ENCODE assay signal across 8 cellular contexts in the genomic region with DNA sequence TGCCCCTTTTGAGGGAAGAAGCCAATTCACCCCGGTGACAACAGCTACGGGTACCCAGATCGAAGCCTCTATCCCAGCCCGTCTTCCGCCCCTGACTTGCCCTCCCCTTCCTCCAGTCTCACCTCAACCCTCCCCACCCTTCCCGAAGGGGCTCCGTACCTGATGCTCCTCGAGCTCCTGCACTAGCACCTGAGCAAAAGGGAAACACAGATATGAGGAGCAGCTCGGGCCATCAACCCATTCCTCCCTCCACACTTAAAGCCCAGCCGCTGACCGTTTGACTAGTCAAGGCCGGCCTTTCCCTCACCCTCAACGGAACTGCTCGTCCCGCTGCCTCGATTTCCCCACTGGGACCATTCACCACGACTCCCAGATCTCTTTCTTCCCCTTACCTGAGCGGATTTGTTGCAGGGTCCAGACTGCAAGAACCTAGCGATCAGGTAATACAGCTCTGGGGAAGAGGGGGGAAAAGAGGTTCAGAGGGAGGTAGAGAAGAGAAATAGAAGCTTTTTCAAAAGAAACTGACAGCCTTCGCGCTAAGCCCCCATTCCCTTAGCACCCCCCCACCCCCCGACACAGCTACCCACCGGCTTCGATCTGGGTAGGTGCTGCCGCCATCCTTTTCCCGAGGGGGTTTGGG. TPM values are rescaled to one million over a fixed set of nuclear protein-coding genes. Genes with fewer than 3 reads are reported as not detected.
A peak's percentile ranks its signal among the peaks of the same experiment; 100 is the strongest.
DNase-seq lines count a peak whose midpoint lies in the region; ATAC-seq and TF ChIP-seq lines count a peak whose summit lies in the region.

No MANE protein-coding gene starts in this region.

- no peaks in the 10 kb centered on the region for H3K36me3 ChIP-seq in upper lobe of left lung

- peak overlapping the region; percentile 94 for H3K27ac Mint-ChIP-seq in activated CD4-positive, alpha-beta memory T cell treated with anti-CD3 and anti-CD28 coated beads, Interleukin-2, amount 10 ng/mL, durations not matched to agents 7 days and 5 days
- peak overlapping the region; percentile 92 to 100 (median 96) for H3K27ac Mint-ChIP-seq in naive thymus-derived CD8-positive, alpha-beta T cell

- H3K27ac ChIP-seq in epithelial cell of prostate: peak overlapping the region; percentile 74
- peak overlapping the region; percentile 84 to 92 (median 88) for H3K27ac ChIP-seq in upper lobe of left lung

- CTCF ChIA-PET in activated CD4-positive, alpha-beta memory T cell treated with anti-CD3 and anti-CD28 coated beads, Interleukin-2, amount 10 ng/mL, durations not matched to agents 7 days and 5 days (lab: Charles Lee): interaction anchor here (2.1 kb wide), 1 partner anchor 393 kb away, joined by 10 read pairs; the partner anchor contains the start of genes HMGN5 and SH3BGRL

- WGBS in upper lobe of left lung, 2 donors: 0 to 43% methylated on average over 11 to 26 of the region's 26 CpGs

- TF ChIP-seq CTCF in upper lobe of left lung (IDR thresholded peaks at IDR 0.05) (no peak), GM13977 (IDR thresholded peaks at IDR 0.05; ENCODE audit: extremely low read depth, insufficient read depth, missing control alignments) (no peak)

- no peaks in the 10 kb centered on the region for H3K4me1 ChIP-seq in upper lobe of left lung

- peak; percentile 17 to 20 for ATAC-seq in naive thymus-derived CD8-positive, alpha-beta T cell
- ATAC-seq in upper lobe of left lung (ENCODE audit: low FRiP score in 2 of 2) (peak in 1 of 2 donors; percentile 23), GM18861 (IDR thresholded peaks at IDR 0.05; ENCODE audit: unreplicated experiment) (no peak)

- DNase-seq in GM03348 (ENCODE audit: low spot score) (peak; percentile 2), NCI-H2171 treated with DMSO at 0.1 percent for 48 hours (lab: John Stamatoyannopoulos, UW) (peak; percentile 47), epithelial cell of prostate (ENCODE audit: low read depth, low spot score) (no peak), upper lobe of left lung (peak in 1 of 2 donors; percentile 28), GM13977 (ENCODE audit: low spot score) (no peak)
- DNase-seq in activated CD4-positive, alpha-beta memory T cell treated with anti-CD3 and anti-CD28 coated beads, Interleukin-2, amount 10 ng/mL, durations not matched to agents 7 days and 5 days: peak; percentile 34
- DNase-seq in naive thymus-derived CD8-positive, alpha-beta T cell: peak in 9 of 10 donors; percentile 1 to 68 (median 27)

- peaks cover 2% of the 10 kb centered on the region for H3K27me3 Mint-ChIP-seq in activated CD4-positive, alpha-beta memory T cell treated with anti-CD3 and anti-CD28 coated beads, Interleukin-2, amount 10 ng/mL, durations not matched to agents 7 days and 5 days
- H3K27me3 Mint-ChIP-seq in naive thymus-derived CD8-positive, alpha-beta T cell: peaks cover 0 to 4% (median 0%) of the 10 kb centered on the region in 5 donors

- H3K4me3 ChIP-seq in upper lobe of left lung: peak overlapping the region; percentile 49 to 80 (median 68)

- H3K36me3 Mint-ChIP-seq in activated CD4-positive, alpha-beta memory T cell treated with anti-CD3 and anti-CD28 coated beads, Interleukin-2, amount 10 ng/mL, durations not matched to agents 7 days and 5 days (ENCODE audit: low read depth): peaks cover 7% of the 10 kb centered on the region
- H3K36me3 Mint-ChIP-seq in naive thymus-derived CD8-positive, alpha-beta T cell: peaks cover 0 to 2% (median 0%) of the 10 kb centered on the region in 3 donors

- in situ Hi-C loops in GM13977 (cut with MboI; ENCODE audit: low pct_unique_long_range_greater_than_20kb, low sequenced_read_pairs, unreplicated experiment): no loop called here

- peaks cover 33% of the 10 kb centered on the region for H3K4me1 Mint-ChIP-seq in activated CD4-positive, alpha-beta memory T cell treated with anti-CD3 and anti-CD28 coated beads, Interleukin-2, amount 10 ng/mL, durations not matched to agents 7 days and 5 days
- H3K4me1 Mint-ChIP-seq in naive thymus-derived CD8-positive, alpha-beta T cell: peaks cover 11 to 36% (median 23%) of the 10 kb centered on the region in 4 donors

- peak overlapping the region; percentile 88 for H3K4me3 Mint-ChIP-seq in activated CD4-positive, alpha-beta memory T cell treated with anti-CD3 and anti-CD28 coated beads, Interleukin-2, amount 10 ng/mL, durations not matched to agents 7 days and 5 days
- peak overlapping the region; percentile 88 to 95 (median 92) for H3K4me3 Mint-ChIP-seq in naive thymus-derived CD8-positive, alpha-beta T cell

- POLR2A ChIA-PET in activated CD4-positive, alpha-beta memory T cell treated with anti-CD3 and anti-CD28 coated beads, Interleukin-2, amount 10 ng/mL, durations not matched to agents 7 days and 5 days (lab: Charles Lee): interaction anchor here (0.7 to 2.4 kb wide), 3 partner anchors 9 to 393 kb away, joined by 3 to 9 read pairs (median 3); partner anchors contain the start of genes HMGN5 and SH3BGRL
- POLR2A ChIA-PET in naive thymus-derived CD8-positive, alpha-beta T cell (lab: Charles Lee): interaction anchor here (0.6 to 3.0 kb wide), 5 partner anchors 19 to 1416 kb away, joined by 3 to 19 read pairs (median 3); partner anchors contain the start of genes HMGN5 and SH3BGRL

- TF ChIP-seq POLR2A in upper lobe of left lung (IDR thresholded peaks at IDR 0.05): no peak

- no peaks in the 10 kb centered on the region for H3K9me3 ChIP-seq in upper lobe of left lung

- no peaks in the 10 kb centered on the region for H3K9me3 Mint-ChIP-seq in activated CD4-positive, alpha-beta memory T cell treated with anti-CD3 and anti-CD28 coated beads, Interleukin-2, amount 10 ng/mL, durations not matched to agents 7 days and 5 days
- peaks cover 0 to 3% (median 0%) of the 10 kb centered on the region in 9 donors for H3K9me3 Mint-ChIP-seq in naive thymus-derived CD8-positive, alpha-beta T cell

- TF ChIP-seq EP300 in upper lobe of left lung (IDR thresholded peaks at IDR 0.05): no peak

- no peaks in the 10 kb centered on the region for H3K27me3 ChIP-seq in upper lobe of left lung

RNA-seq across cellular contexts. Expression of gene BRWD3, which starts 0.7 kb away (rescaled TPM):
- total RNA-seq in activated CD4-positive, alpha-beta memory T cell treated with anti-CD3 and anti-CD28 coated beads, Interleukin-2, amount 10 ng/mL, durations not matched to agents 7 days and 5 days: 10 to 100 TPM; 24.1 to 25.4 TPM
- 10 to 100 TPM; 29.8 to 34.0 TPM for total RNA-seq in naive thymus-derived CD8-positive, alpha-beta T cell
- polyA plus RNA-seq in naive thymus-derived CD8-positive, alpha-beta T cell: 1 to 10 TPM; 2.1 to 3.0 (median 2.9) TPM
- 10 to 100 TPM; 11.9 to 38.8 (median 19.3) TPM for total RNA-seq in upper lobe of left lung

Comparison
In these comparisons a context has a peak if more than half of its experiments do, and no peak if none do; other contexts are left out.
1. DNase-seq: peak in GM03348 (single experiment), NCI-H2171 treated with DMSO at 0.1 percent for 48 hours (single experiment), activated CD4-positive, alpha-beta memory T cell treated with anti-CD3 and anti-CD28 coated beads, Interleukin-2, amount 10 ng/mL, durations not matched to agents 7 days and 5 days (single experiment) and naive thymus-derived CD8-positive, alpha-beta T cell (9 of 10); none in epithelial cell of prostate (single experiment) and GM13977 (single experiment).